Comparison of ENCODE assay signal across 18 cellular contexts in the genomic region with DNA sequence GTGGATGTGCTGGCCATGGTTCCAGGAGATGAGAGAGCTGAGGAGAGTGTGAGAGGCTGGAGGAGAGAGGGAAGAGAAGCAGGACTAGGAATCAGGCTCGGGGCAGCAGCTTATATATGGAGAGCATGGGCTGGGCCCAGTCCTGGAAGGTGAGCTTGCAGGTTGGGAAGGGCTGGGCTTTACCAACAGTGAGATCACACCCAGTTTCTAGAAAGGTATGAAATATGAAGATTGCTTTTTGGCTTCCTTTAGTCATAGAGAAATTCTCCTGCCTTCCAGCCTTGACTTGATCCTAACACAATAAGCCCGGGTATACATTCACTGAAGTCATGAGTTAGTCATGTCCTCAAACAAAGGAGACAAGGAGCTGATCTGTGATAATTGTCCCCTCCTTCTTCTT. TPM values are rescaled to one million over a fixed set of nuclear protein-coding genes. Genes with fewer than 3 reads are reported as not detected.
A peak's percentile ranks its signal among the peaks of the same experiment; 100 is the strongest.
DNase-seq lines count a peak whose midpoint lies in the region; ATAC-seq and TF ChIP-seq lines count a peak whose summit lies in the region.
"Had no signal": no experiment of that assay in that cellular context is flagged by ENCODE, and none has a peak within 500 bp of the region (broad histone marks: within the 10 kb centered on the region; RNA-seq: fewer than 3 reads in every experiment).

Gene KRT6A (minus strand): TSS at position 86 of the 400 bp plus-strand sequence. CDS start 69 bp downstream, at position 17.

- intact Hi-C loops in lower leg skin (cut with DNase I; ENCODE audit: low total_unique reads) (no loop called here), Calu3 (cut with micrococcal nuclease; ENCODE audit: unreplicated experiment) (no loop called here)

- peak within 1 kb of the TSS; percentile 99 for H3K27ac ChIP-seq in epithelial cell of prostate
- H3K27ac ChIP-seq: C4-2B, KMS-11 had no signal

- H3K9me3 Mint-ChIP-seq in activated naive CD4-positive, alpha-beta T cell treated with anti-CD3 and anti-CD28 coated beads, Interleukin-2, amount 10 ng/mL, durations not matched to agents 7 days and 5 days: no peaks in the 10 kb centered on the region
- H3K9me3 Mint-ChIP-seq in Calu3 (ENCODE audit: low read depth, unreplicated experiment): no peaks in the 10 kb centered on the region

- BruUV-seq in Calu3 (replicated peaks; lab: Mats Ljungman, UMichigan): no TSS peak

- H3K4me3 ChIP-seq in lower leg skin (ENCODE audit: low read depth, poor library complexity, severe bottlenecking): no peak within 1 kb of the TSS
- H3K4me3 ChIP-seq: HAP-1 had no signal

- H3K36me3 Mint-ChIP-seq in activated naive CD4-positive, alpha-beta T cell treated with anti-CD3 and anti-CD28 coated beads, Interleukin-2, amount 10 ng/mL, durations not matched to agents 7 days and 5 days: no peaks in the 10 kb centered on the region
- H3K36me3 Mint-ChIP-seq in Calu3 (ENCODE audit: insufficient read depth, unreplicated experiment): no peaks in the 10 kb centered on the region

- peaks cover 63% of the 10 kb centered on the region for H3K27me3 Mint-ChIP-seq in activated naive CD4-positive, alpha-beta T cell treated with anti-CD3 and anti-CD28 coated beads, Interleukin-2, amount 10 ng/mL, durations not matched to agents 7 days and 5 days
- peaks cover 99% of the 10 kb centered on the region for H3K27me3 Mint-ChIP-seq in Calu3 (ENCODE audit: unreplicated experiment)

- no peak for ATAC-seq in activated CD4-positive, CD25-positive, alpha-beta regulatory T cell treated with anti-CD3 and anti-CD28 coated beads, Interleukin-2, amount 50 U/mL, for 24 hours
- ATAC-seq: Panc1 had no signal

- H3K4me1 Mint-ChIP-seq in activated naive CD4-positive, alpha-beta T cell treated with anti-CD3 and anti-CD28 coated beads, Interleukin-2, amount 10 ng/mL, durations not matched to agents 7 days and 5 days: no peaks in the 10 kb centered on the region
- H3K4me1 Mint-ChIP-seq in Calu3 (ENCODE audit: low read depth, unreplicated experiment): no peaks in the 10 kb centered on the region

- H3K27ac Mint-ChIP-seq in activated naive CD4-positive, alpha-beta T cell treated with anti-CD3 and anti-CD28 coated beads, Interleukin-2, amount 10 ng/mL, durations not matched to agents 7 days and 5 days: peak within 1 kb of the TSS; percentile 53
- H3K27ac Mint-ChIP-seq in Calu3 (ENCODE audit: unreplicated experiment): no peak within 1 kb of the TSS

- TF ChIP-seq CTCF in lower leg skin (IDR thresholded peaks at IDR 0.05) (no peak), Calu3 (IDR thresholded peaks at IDR 0.05; ENCODE audit: unreplicated experiment) (no peak)

- CTCF ChIA-PET in activated naive CD4-positive, alpha-beta T cell treated with anti-CD3 and anti-CD28 coated beads, Interleukin-2, amount 10 ng/mL, durations not matched to agents 7 days and 5 days (lab: Charles Lee): no interaction called here
- CTCF ChIA-PET in Calu3 (lab: Charles Lee): no interaction called here

- no peak within 1 kb of the TSS for H3K4me3 Mint-ChIP-seq in activated naive CD4-positive, alpha-beta T cell treated with anti-CD3 and anti-CD28 coated beads, Interleukin-2, amount 10 ng/mL, durations not matched to agents 7 days and 5 days
- H3K4me3 Mint-ChIP-seq in Calu3 (ENCODE audit: low read depth, unreplicated experiment): no peak within 1 kb of the TSS

- whole genome bisulfite sequencing in lower leg skin, 2 donors: 47 to 65% methylated on average over 2 of the region's 2 CpGs

- TF ChIP-seq POLR2A in lower leg skin (IDR thresholded peaks at IDR 0.05): no peak

- no peak for DNase-seq in activated naive CD4-positive, alpha-beta T cell treated with anti-CD3 and anti-CD28 coated beads, Interleukin-2, amount 10 ng/mL, durations not matched to agents 7 days and 5 days
- no peak for DNase-seq in activated naive CD4-positive, alpha-beta T cell treated with Interleukin-2 at 50 U/mL for 16 hours
- DNase-seq in epithelial cell of prostate (ENCODE audit: low read depth, low spot score) (peak; percentile 96), lower leg skin (ENCODE audit: low spot score in 2 of 2) (no peak), ureter (ENCODE audit: low spot score) (no peak), NCI-H2081 (lab: John Stamatoyannopoulos, UW) (no peak), Calu3 (no peak)
- DNase-seq: 8988T, COR-L47, NCI-H1436 treated with DMSO at 0.1 percent for 48 hours, NCI-H226, NCI-H526, SHP77 had no signal

RNA-seq across cellular contexts. Expression of gene KRT6A, which starts in this region (rescaled TPM):
- total RNA-seq in lower leg skin (100 to 1,000 TPM in 2 of 4 donors, 10 to 100 TPM in 2; 75.3 to 617 (median 182) TPM), ureter (28.7 TPM), Calu3 (2022) (0.24 TPM in 1 of 2 replicates, not detected in the other)

Comparison
In these comparisons a context has a peak if more than half of its experiments do, and no peak if none do; other contexts are left out.
1. RNA of gene KRT6A (total RNA-seq): 75.3 to 617 TPM in lower leg skin and 28.7 TPM in ureter (single experiment); 0.24 TPM in Calu3; every median in the first group is over 10 times any median in the second.